In the genomic region with DNA sequence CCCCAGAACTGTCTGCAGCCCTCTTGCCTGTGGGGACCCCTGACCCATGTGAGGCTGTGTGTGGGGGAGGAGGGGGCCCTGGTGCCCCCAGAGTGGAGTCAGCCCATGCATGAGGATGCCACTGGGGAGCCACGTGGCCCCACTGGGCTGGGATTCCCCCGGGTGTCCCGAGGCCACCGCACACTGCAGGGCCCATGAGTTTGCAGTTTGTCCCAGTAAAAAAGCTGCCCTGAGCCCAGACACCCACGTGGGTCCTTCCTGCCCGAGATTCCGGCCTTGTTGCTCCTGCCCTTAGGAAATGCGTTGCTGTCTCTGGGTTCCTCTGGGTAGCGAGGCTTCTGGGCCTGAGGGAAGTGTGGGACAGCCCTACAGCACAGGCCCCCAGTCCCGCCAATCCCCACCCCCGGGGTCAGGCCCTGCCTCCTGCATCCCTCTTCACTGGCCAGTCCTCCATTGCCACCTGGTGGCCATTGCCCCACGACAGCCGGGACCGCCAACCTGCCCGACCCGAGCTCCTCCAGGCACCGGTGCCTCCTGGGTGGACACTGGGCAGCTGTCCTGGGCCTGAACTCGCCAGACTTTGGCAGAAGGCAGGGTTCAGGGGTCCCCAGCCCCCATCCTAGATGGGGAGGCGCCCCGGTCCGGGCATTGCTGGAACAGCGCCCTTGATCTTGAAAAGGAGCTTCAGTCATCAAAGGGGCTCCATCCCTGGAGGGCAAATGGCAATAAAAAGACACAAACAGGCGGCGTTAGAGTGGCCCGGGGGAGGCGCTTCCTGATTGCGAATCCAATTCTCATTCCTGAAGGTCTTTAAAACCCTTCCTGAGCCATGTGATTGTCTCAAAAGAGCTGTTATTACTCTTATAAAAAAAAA, we compare ENCODE assay signal across 8 cellular contexts. TPM values are rescaled to one million over a fixed set of nuclear protein-coding genes. Genes with fewer than 3 reads are reported as not detected.
A peak's percentile ranks its signal among the peaks of the same experiment; 100 is the strongest.
DNase-seq lines count a peak whose midpoint lies in the region; ATAC-seq, FAIRE-seq and TF ChIP-seq lines count a peak whose summit lies in the region.

No MANE protein-coding gene starts in this region.

- H3K4me3 ChIP-seq in A673 (ENCODE audit: low read depth, low read length, poor library complexity, severe bottlenecking), result no peak overlapping the region

- TF ChIP-seq CTCF in A673 (conservative IDR thresholded peaks at IDR 0.05; ENCODE audit: low read depth, low read length), result peak; percentile 74

- no peak for FAIRE-seq in GM19239 (lab: Jason Lieb, UNC)

- no peak overlapping the region for H3K27ac ChIP-seq in A673 (ENCODE audit: low read depth, low read length, poor library complexity, severe bottlenecking)
- H3K27ac ChIP-seq in epithelial cell of prostate, result no peak overlapping the region

- no peak for ATAC-seq in GM21447 (IDR thresholded peaks at IDR 0.05; ENCODE audit: unreplicated experiment)

- CTCF ChIA-PET in A673 (lab: Charles Lee), result interaction anchor here (0.6 to 1.6 kb wide), 5 partner anchors 10 to 486 kb away, joined by 3 to 16 read pairs (median 4); no protein-coding TSS in a partner anchor

- no peaks in the 10 kb centered on the region for H3K36me3 ChIP-seq in A673 (ENCODE audit: insufficient read depth, low read length, poor library complexity, severe bottlenecking)

- peaks cover 7% of the 10 kb centered on the region for H3K27me3 ChIP-seq in A673 (replicated peaks; ENCODE audit: insufficient read depth, low read depth, low read length, poor library complexity)

- H3K9me3 ChIP-seq in A673 (ENCODE audit: low read depth, low read length, poor library complexity, severe bottlenecking), result no peaks in the 10 kb centered on the region

- no peaks in the 10 kb centered on the region for H3K4me1 ChIP-seq in A673 (ENCODE audit: insufficient read depth, low read length, poor library complexity, severe bottlenecking)

- intact Hi-C loops in A673 (cut with micrococcal nuclease; ENCODE audit: unreplicated experiment), result loop anchor here (5.0 kb wide), 2 partner anchors 427 to 487 kb away; a partner anchor contains a TSS

- no TSS peak for BruUV-seq in A673 (replicated peaks; lab: Mats Ljungman, UMichigan)

- peak; percentile 56 for DNase-seq in A673 (ENCODE audit: low spot score)
- DNase-seq in GM19239 (ENCODE audit: insufficient read length, low spot score), result peak; percentile 84
- DNase-seq in NCI-H82 (lab: John Stamatoyannopoulos, UW), result peak; percentile 75
- peak; percentile 71 for DNase-seq in activated CD8-positive, alpha-beta memory T cell treated with anti-CD3 and anti-CD28 coated beads, Interleukin-2, amount 50 U/mL, for 4 hours
- peak; percentile 2 for DNase-seq in epithelial cell of prostate (ENCODE audit: low read depth, low spot score)
- DNase-seq in mucosa of gallbladder (ENCODE audit: low spot score), result peak; percentile 68
- peak; percentile 45 for DNase-seq in stimulated activated CD8-positive, alpha-beta memory T cell treated with anti-CD3 and anti-CD28 coated beads, Interleukin-7, amount 100 ng/mL, for 24 hours (ENCODE audit: low read depth)

- POLR2A ChIA-PET in A673 (lab: Charles Lee; ENCODE audit: low non-redundant PET), result no interaction called here

RNA-seq across cellular contexts. Expression of a gene that starts 15.6 kb away (rescaled TPM):
- total RNA-seq in A673 (2021) (not detected in 2 replicates), mucosa of gallbladder (0.26 TPM)

RNA-seq across cellular contexts. Expression of a gene that starts 40.6 kb away (rescaled TPM):
- total RNA-seq in A673 (2021) (0.39 and 0.58 TPM in 2 replicates), mucosa of gallbladder (1.5 TPM)

Comparison
In these comparisons a context has a peak if more than half of its experiments do, and no peak if none do; other contexts are left out.
1. DNase-seq: peak in every context shown above with its lines; median percentile 84 in GM19239; 75 in NCI-H82; 71 in activated CD8-positive, alpha-beta memory T cell treated with anti-CD3 and anti-CD28 coated beads, Interleukin-2, amount 50 U/mL, for 4 hours; 68 in mucosa of gallbladder; 56 in A673; 45 in stimulated activated CD8-positive, alpha-beta memory T cell treated with anti-CD3 and anti-CD28 coated beads, Interleukin-7, amount 100 ng/mL, for 24 hours; 2 in epithelial cell of prostate.